33 cellular contexts compared by ENCODE assay signal in the genomic region with DNA sequence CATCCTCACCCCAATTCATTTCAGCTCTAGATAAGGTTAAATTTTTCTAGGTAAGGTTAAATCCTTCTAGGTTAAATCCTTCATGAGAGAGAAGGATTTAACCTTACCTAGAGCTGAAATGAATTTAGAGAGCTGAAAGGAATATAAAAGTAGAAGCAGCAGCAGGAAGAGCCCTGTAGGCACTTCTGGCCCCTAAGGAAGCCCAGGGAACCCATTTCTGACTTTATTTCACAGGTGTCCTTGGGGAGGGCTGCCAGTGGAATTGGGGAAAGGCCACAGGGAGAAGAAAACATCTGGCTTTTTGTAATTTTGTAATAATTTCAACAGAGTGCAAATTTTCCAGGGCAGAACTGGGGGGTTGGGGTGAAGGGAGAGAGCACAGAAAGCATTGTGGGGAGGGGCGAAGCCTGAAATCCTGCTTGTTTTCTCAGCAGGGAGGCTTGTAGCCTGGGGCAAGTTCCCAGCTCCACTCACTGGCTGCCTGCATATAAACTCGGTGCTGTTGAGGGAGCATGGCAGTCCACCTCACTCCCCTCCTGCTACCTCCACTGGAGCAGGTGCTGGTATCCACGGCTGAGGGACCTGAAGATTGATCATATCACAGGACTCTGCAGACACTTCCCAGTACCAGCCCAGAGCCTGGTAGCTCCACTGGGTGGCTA.
A peak's percentile ranks its signal among the peaks of the same experiment; 100 is the strongest.
DNase-seq lines count a peak whose midpoint lies in the region; ATAC-seq and TF ChIP-seq lines count a peak whose summit lies in the region.
"Had no signal": no experiment of that assay in that cellular context is flagged by ENCODE, and none has a peak within 500 bp of the region (broad histone marks: within the 10 kb centered on the region; RNA-seq: fewer than 3 reads in every experiment).

No MANE protein-coding gene starts in this region.

- no peak overlapping the region for H3K4me3 ChIP-seq in HEK293 (ENCODE audit: low read depth, low read length)
- no peak overlapping the region for H3K4me3 ChIP-seq in mesendoderm (ENCODE audit: low read length)
- H3K4me3 ChIP-seq in SK-N-SH (ENCODE audit: low read depth in 2 of 2, low read length in 1 of 2), result no peak overlapping the region
- H3K4me3 ChIP-seq: lower lobe of right lung, upper lobe of left lung had no signal

- H4K5ac ChIP-seq in mesendoderm (ENCODE audit: low read length), result no peak overlapping the region

- POLR2A ChIA-PET in HEK293 (lab: Yijun Ruan, JAX) (interaction anchor here (0.6 kb wide), 1 partner anchor 261 kb away, joined by 13 read pairs; no protein-coding TSS in a partner anchor), SK-N-SH (lab: Yijun Ruan, JAX) (no interaction called here)
- POLR2A ChIA-PET in activated CD8-positive, alpha-beta T cell treated with anti-CD3 and anti-CD28 coated beads, Interleukin-2, amount 10 ng/mL, durations not matched to agents 7 days and 5 days (lab: Charles Lee), result no interaction called here

- H4K20me1 ChIP-seq in SK-N-SH (ENCODE audit: insufficient read depth), result no peaks in the 10 kb centered on the region

- H3K79me1 ChIP-seq in mesendoderm (ENCODE audit: low read length), result no peaks in the 10 kb centered on the region

- no peak overlapping the region for H2BK120ac ChIP-seq in mesendoderm (ENCODE audit: low read depth, low read length)

- H3K4me1 ChIP-seq in HEK293 (ENCODE audit: control insufficient read depth, insufficient read depth, low read length) (peaks cover 7% of the 10 kb centered on the region; the same call in 1 of the 2 replicates), mesendoderm (ENCODE audit: control insufficient read depth, low read depth, low read length) (no peaks in the 10 kb centered on the region), SK-N-SH (ENCODE audit: control insufficient read depth in 1 of 2, insufficient read depth in 2 of 2, low read depth in 1 of 2, low read length in 1 of 2) (no peaks in the 10 kb centered on the region)
- H3K4me1 ChIP-seq: BE2C, lower lobe of right lung, upper lobe of left lung had no signal

- H3K36me3 ChIP-seq in HEK293 (ENCODE audit: control insufficient read depth in 2 of 2, insufficient read depth in 1 of 2, low read length in 2 of 2) (no peaks in the 10 kb centered on the region), mesendoderm (ENCODE audit: control insufficient read depth, insufficient read depth, low read length) (no peaks in the 10 kb centered on the region), SK-N-SH (replicated peaks in 1 of 2; ENCODE audit: control insufficient read depth in 1 of 2, insufficient read depth in 2 of 2, low read length in 1 of 2) (no peaks in the 10 kb centered on the region)
- H3K36me3 ChIP-seq: BE2C, lower lobe of right lung, upper lobe of left lung had no signal

- H3K9ac ChIP-seq in mesendoderm (ENCODE audit: low read length), result no peak overlapping the region
- no peak overlapping the region for H3K9ac ChIP-seq in SK-N-SH
- H3K9ac ChIP-seq: KMS-11 had no signal

- H2BK5ac ChIP-seq in mesendoderm (ENCODE audit: low read length), result no peak overlapping the region

- H3F3A ChIP-seq in SK-N-SH (replicated peaks; ENCODE audit: insufficient read depth), result no peaks in the 10 kb centered on the region

- DNase-seq in ELF-1 (ENCODE audit: low read depth, low spot score) (peak; percentile 93), ecto neural progenitor cell (ENCODE audit: low spot score) (peak; percentile 63), mesendoderm (peak; percentile 71), SK-N-SH (no peak), left lobe of liver (ENCODE audit: low spot score) (no peak)
- DNase-seq in activated CD8-positive, alpha-beta T cell treated with anti-CD3 and anti-CD28 coated beads, Interleukin-2, amount 10 ng/mL, durations not matched to agents 7 days and 5 days, result no peak
- DNase-seq: ACHN; activated CD4-positive, alpha-beta T cell treated with anti-CD3 and anti-CD28 coated beads, Interleukin-2, amount 50 U/mL, for 4 hours; activated naive CD4-positive, alpha-beta T cell; activated T-cell treated with anti-CD3 and anti-CD28 coated beads, Interleukin-2, amount 50 U/mL, for 72 hours; BE2C; caudate nucleus; CD8-positive, alpha-beta T cell; cortex of kidney; effector memory CD8-positive, alpha-beta T cell; EL; erythroblast; kidney glomerular epithelial cell; lower lobe of right lung; NCI-H2107; NCI-H446 treated with DMSO at 0.1 percent for 48 hours; nucleus accumbens; stimulated activated naive B cell treated with anti-CD40 and anti-IgM and Interleukin-4, amounts not matched to agents 10 μg/mL and 1 μg/mL and 100 μg/mL, for 72 hours; substantia nigra; upper lobe of left lung had no signal

- H2BK15ac ChIP-seq in mesendoderm (replicated peaks; ENCODE audit: low read depth), result no peak overlapping the region

- H3K36me3 Mint-ChIP-seq in activated CD8-positive, alpha-beta T cell treated with anti-CD3 and anti-CD28 coated beads, Interleukin-2, amount 10 ng/mL, durations not matched to agents 7 days and 5 days (ENCODE audit: low read depth), result no peaks in the 10 kb centered on the region
- H3K36me3 Mint-ChIP-seq: CD8-positive, alpha-beta T cell; naive thymus-derived CD8-positive, alpha-beta T cell; stimulated activated naive B cell treated with anti-CD40 and anti-IgM and Interleukin-4, amounts not matched to agents 10 μg/mL and 1 μg/mL and 100 μg/mL, for 72 hours had no signal

- H3K27ac ChIP-seq in HEK293 (ENCODE audit: extremely low read depth, low read depth, low read length) (no peak overlapping the region), mesendoderm (ENCODE audit: low read depth, low read length) (no peak overlapping the region), SK-N-SH (ENCODE audit: low read depth in 2 of 2, low read length in 1 of 2) (no peak overlapping the region)
- H3K27ac ChIP-seq: KMS-11, lower lobe of right lung, RWPE1, upper lobe of left lung had no signal

- H4K8ac ChIP-seq in mesendoderm (ENCODE audit: low read depth, low read length), result no peak overlapping the region

- no peak overlapping the region for H3K23ac ChIP-seq in mesendoderm (ENCODE audit: low read length)

- no peak for TF ChIP-seq EP300 in SK-N-SH (IDR thresholded peaks at IDR 0.05; ENCODE audit: borderline replicate concordance in 1 of 2, low read depth in 1 of 2, low read length in 1 of 2)

- H3K4me1 Mint-ChIP-seq in activated CD8-positive, alpha-beta T cell treated with anti-CD3 and anti-CD28 coated beads, Interleukin-2, amount 10 ng/mL, durations not matched to agents 7 days and 5 days (ENCODE audit: low read depth), result no peaks in the 10 kb centered on the region
- H3K4me1 Mint-ChIP-seq: naive thymus-derived CD8-positive, alpha-beta T cell; stimulated activated naive B cell treated with anti-CD40 and anti-IgM and Interleukin-4, amounts not matched to agents 10 μg/mL and 1 μg/mL and 100 μg/mL, for 72 hours had no signal

- no peak for TF ChIP-seq CTCF in HEK293 (tag by site-specific recombination; IDR thresholded peaks at IDR 0.05)
- no peak for TF ChIP-seq CTCF in SK-N-SH (IDR thresholded peaks at IDR 0.05)

- H3K27me3 ChIP-seq in mesendoderm (ENCODE audit: insufficient read depth, low read length, poor library complexity) (no peaks in the 10 kb centered on the region), SK-N-SH (ENCODE audit: insufficient read depth) (no peaks in the 10 kb centered on the region)
- H3K27me3 ChIP-seq: BE2C, upper lobe of left lung had no signal

- no peaks in the 10 kb centered on the region for H3K27me3 Mint-ChIP-seq in activated CD8-positive, alpha-beta T cell treated with anti-CD3 and anti-CD28 coated beads, Interleukin-2, amount 10 ng/mL, durations not matched to agents 7 days and 5 days (ENCODE audit: low read depth)
- H3K27me3 Mint-ChIP-seq: effector memory CD8-positive, alpha-beta T cell; naive thymus-derived CD8-positive, alpha-beta T cell; stimulated activated naive B cell treated with anti-CD40 and anti-IgM and Interleukin-4, amounts not matched to agents 10 μg/mL and 1 μg/mL and 100 μg/mL, for 72 hours had no signal

- no peak for TF ChIP-seq RAD21 in SK-N-SH (IDR thresholded peaks at IDR 0.05; ENCODE audit: low read length)

- no peak overlapping the region for H3K27ac Mint-ChIP-seq in activated CD8-positive, alpha-beta T cell treated with anti-CD3 and anti-CD28 coated beads, Interleukin-2, amount 10 ng/mL, durations not matched to agents 7 days and 5 days
- H3K27ac Mint-ChIP-seq: activated T-cell treated with anti-CD3 and anti-CD28 coated beads, Interleukin-2, amount 50 U/mL, for 72 hours; CD8-positive, alpha-beta T cell; effector memory CD8-positive, alpha-beta T cell; naive thymus-derived CD8-positive, alpha-beta T cell; stimulated activated naive B cell treated with anti-CD40 and anti-IgM and Interleukin-4, amounts not matched to agents 10 μg/mL and 1 μg/mL and 100 μg/mL, for 72 hours; T-helper 1 cell treated with Interleukin-12 subunit alpha and Interleukin-12 subunit beta and Interleukin-4 antibody, amounts not matched to agents 30 μg/mL and 1 μg/mL, for 36 hours had no signal

- H3K9me3 Mint-ChIP-seq in activated CD8-positive, alpha-beta T cell treated with anti-CD3 and anti-CD28 coated beads, Interleukin-2, amount 10 ng/mL, durations not matched to agents 7 days and 5 days (ENCODE audit: insufficient read depth), result peaks cover 2% of the 10 kb centered on the region

- no peak overlapping the region for H2AK5ac ChIP-seq in mesendoderm (ENCODE audit: low read length)

- H3K18ac ChIP-seq in mesendoderm (ENCODE audit: low read length), result no peak overlapping the region

- no peak overlapping the region for H3K4me2 ChIP-seq in mesendoderm (ENCODE audit: low read length)
- H3K4me2 ChIP-seq in SK-N-SH, result no peak overlapping the region
- H3K4me2 ChIP-seq: KMS-11 had no signal

- no peak overlapping the region for H3K56ac ChIP-seq in mesendoderm (ENCODE audit: low read length)

- no peak overlapping the region for H3K4me3 Mint-ChIP-seq in activated CD8-positive, alpha-beta T cell treated with anti-CD3 and anti-CD28 coated beads, Interleukin-2, amount 10 ng/mL, durations not matched to agents 7 days and 5 days
- H3K4me3 Mint-ChIP-seq: activated T-cell treated with anti-CD3 and anti-CD28 coated beads, Interleukin-2, amount 50 U/mL, for 72 hours; CD8-positive, alpha-beta T cell; effector memory CD8-positive, alpha-beta T cell; naive thymus-derived CD8-positive, alpha-beta T cell; stimulated activated naive B cell treated with anti-CD40 and anti-IgM and Interleukin-4, amounts not matched to agents 10 μg/mL and 1 μg/mL and 100 μg/mL, for 72 hours; T-helper 1 cell treated with Interleukin-12 subunit alpha and Interleukin-12 subunit beta and Interleukin-4 antibody, amounts not matched to agents 30 μg/mL and 1 μg/mL, for 36 hours had no signal

- H2AFZ ChIP-seq in SK-N-SH (ENCODE audit: low read depth), result no peak overlapping the region

- H3K9me2 ChIP-seq in SK-N-SH, result no peaks in the 10 kb centered on the region

- no peaks in the 10 kb centered on the region for H3K9me3 ChIP-seq in HEK293 (ENCODE audit: control insufficient read depth, insufficient read depth, low read depth, low read length)
- H3K9me3 ChIP-seq in SK-N-SH, result no peaks in the 10 kb centered on the region
- H3K9me3 ChIP-seq: BE2C, lower lobe of right lung had no signal

- CTCF ChIA-PET in HEK293 (lab: Yijun Ruan, JAX), result interaction anchor here (0.9 kb wide), 1 partner anchor 116 kb away, joined by 3 read pairs; no protein-coding TSS in a partner anchor
- CTCF ChIA-PET in activated CD8-positive, alpha-beta T cell treated with anti-CD3 and anti-CD28 coated beads, Interleukin-2, amount 10 ng/mL, durations not matched to agents 7 days and 5 days (lab: Charles Lee), result no interaction called here
- CTCF ChIA-PET in SK-N-SH (lab: Yijun Ruan, JAX), result no interaction called here

- H3K4ac ChIP-seq in mesendoderm (ENCODE audit: low read depth, low read length), result no peak overlapping the region

- ATAC-seq in activated CD8-positive, alpha-beta T cell treated with anti-CD3 and anti-CD28 coated beads, Interleukin-2, amount 10 ng/mL, durations not matched to agents 7 days and 5 days, result no peak
- ATAC-seq in left lobe of liver, result no peak
- no peak for ATAC-seq in GM18861 (IDR thresholded peaks at IDR 0.05; ENCODE audit: unreplicated experiment)
- ATAC-seq: activated CD4-positive, CD25-positive, alpha-beta regulatory T cell treated with anti-CD3 and anti-CD28 coated beads, Interleukin-2, amount 50 U/mL, for 24 hours; activated T-cell treated with anti-CD3 and anti-CD28 coated beads, Interleukin-2, amount 50 U/mL, for 72 hours; CD8-positive, alpha-beta T cell; effector memory CD8-positive, alpha-beta T cell; lower lobe of right lung; naive thymus-derived CD8-positive, alpha-beta T cell; SK-N-SH treated with all-trans-retinoic acid at 6 μM for 48 hours; stimulated activated naive B cell treated with anti-CD40 and anti-IgM and Interleukin-4, amounts not matched to agents 10 μg/mL and 1 μg/mL and 100 μg/mL, for 72 hours had no signal

- H3K79me2 ChIP-seq in mesendoderm (ENCODE audit: control insufficient read depth, insufficient read depth, low read length), result no peaks in the 10 kb centered on the region
- no peaks in the 10 kb centered on the region for H3K79me2 ChIP-seq in SK-N-SH (ENCODE audit: insufficient read depth)

- no CpG with 5 or more reads among the region's 3 CpGs for WGBS in mesendoderm (ENCODE audit: extremely low coverage, insufficient coverage, low lambda C conversion rate)
- WGBS in SK-N-SH (ENCODE audit: low lambda C conversion rate), result 0% methylated on average over 3 of the region's 3 CpGs

Comparison
In these comparisons a context has a peak if more than half of its experiments do, and no peak if none do; other contexts are left out.
1. DNase-seq: peak in ELF-1 (single experiment), ecto neural progenitor cell (single experiment) and mesendoderm (single experiment); none in activated CD8-positive, alpha-beta T cell treated with anti-CD3 and anti-CD28 coated beads, Interleukin-2, amount 10 ng/mL, durations not matched to agents 7 days and 5 days (single experiment), SK-N-SH (single experiment) and left lobe of liver (single experiment).